Comparison of ENCODE assay signal across 15 cellular contexts in genomic region chr9:129895376-129896268, GRCh38.
A peak's percentile ranks its signal among the peaks of the same experiment; 100 is the strongest.
DNase-seq lines count a peak whose midpoint lies in the region; ATAC-seq and TF ChIP-seq lines count a peak whose summit lies in the region.
"Had no signal": no experiment of that assay in that cellular context is flagged by ENCODE, and none has a peak within 500 bp of the region (broad histone marks: within the 10 kb centered on the region; RNA-seq: fewer than 3 reads in every experiment).

No MANE protein-coding gene starts in this region.

- peak overlapping the region; percentile 68 to 77 (median 74) for H3K4me3 Mint-ChIP-seq in CD4-positive, CD25-positive, alpha-beta regulatory T cell
- H3K4me3 Mint-ChIP-seq in activated T-helper 17 cell treated with anti-CD3 and anti-CD28 coated beads, Interleukin-2, amount 50 U/mL, for 72 hours, result peak overlapping the region; percentile 84
- H3K4me3 Mint-ChIP-seq in immature natural killer cell, result peak overlapping the region in 2 of 5 donors; percentile 9 to 37

- H3K27me3 Mint-ChIP-seq in CD4-positive, CD25-positive, alpha-beta regulatory T cell, result peaks cover 4% of the 10 kb centered on the region
- no peaks in the 10 kb centered on the region for H3K27me3 Mint-ChIP-seq in activated T-helper 17 cell treated with anti-CD3 and anti-CD28 coated beads, Interleukin-2, amount 50 U/mL, for 72 hours
- H3K27me3 Mint-ChIP-seq in immature natural killer cell (ENCODE audit: low read depth in 3 of 3), result peaks cover 1 to 27% (median 20%) of the 10 kb centered on the region in 3 donors

- peaks cover 52% of the 10 kb centered on the region for H3K36me3 Mint-ChIP-seq in CD4-positive, CD25-positive, alpha-beta regulatory T cell
- peaks cover 100% of the 10 kb centered on the region for H3K36me3 Mint-ChIP-seq in activated T-helper 17 cell treated with anti-CD3 and anti-CD28 coated beads, Interleukin-2, amount 50 U/mL, for 72 hours (ENCODE audit: low read depth)
- peaks cover 25 to 39% (median 31%) of the 10 kb centered on the region in 3 donors for H3K36me3 Mint-ChIP-seq in immature natural killer cell

- peak overlapping the region; percentile 56 for H3K4me3 ChIP-seq in CD4-positive, CD25-positive, alpha-beta regulatory T cell (ENCODE audit: low read depth, low read length)
- H3K4me3 ChIP-seq in right atrium auricular region, result no peak overlapping the region
- H3K4me3 ChIP-seq: BLaER1, coronary artery had no signal

- DNase-seq in CD4-positive, CD25-positive, alpha-beta regulatory T cell, result peak; percentile 50 to 65 (median 62)
- peak; percentile 64 for DNase-seq in NAMALWA (ENCODE audit: low spot score)
- DNase-seq in immature natural killer cell, result no peak
- DNase-seq in AML-193 (lab: John Stamatoyannopoulos, UW), result no peak
- no peak for DNase-seq in right atrium auricular region (ENCODE audit: low spot score)
- DNase-seq in left cardiac atrium, result no peak
- DNase-seq: foreskin fibroblast, GDM1, kidney glomerular epithelial cell, NCI-H2171 treated with DMSO at 0.1 percent for 48 hours, small intestine had no signal

- ATAC-seq in CD4-positive, CD25-positive, alpha-beta regulatory T cell (ENCODE audit: low read depth in 2 of 2), result peak; percentile 23 to 32
- no peak for ATAC-seq in activated T-helper 17 cell treated with anti-CD3 and anti-CD28 coated beads, Interleukin-2, amount 50 U/mL, for 72 hours (replicated peaks)
- no peak for ATAC-seq in GM21515 (IDR thresholded peaks at IDR 0.05; ENCODE audit: unreplicated experiment)
- no peak for ATAC-seq in left cardiac atrium

- peak overlapping the region; percentile 94 to 100 (median 97) for H3K27ac Mint-ChIP-seq in CD4-positive, CD25-positive, alpha-beta regulatory T cell
- H3K27ac Mint-ChIP-seq in activated T-helper 17 cell treated with anti-CD3 and anti-CD28 coated beads, Interleukin-2, amount 50 U/mL, for 72 hours, result peak overlapping the region; percentile 97
- H3K27ac Mint-ChIP-seq in immature natural killer cell, result peak overlapping the region; percentile 77 to 94 (median 90)

- intact Hi-C loops in left cardiac atrium (cut with DNase I), result no loop called here

- no peaks in the 10 kb centered on the region for H3K9me3 ChIP-seq in CD4-positive, CD25-positive, alpha-beta regulatory T cell (ENCODE audit: control insufficient read depth in 2 of 2, low read length in 2 of 2)
- H3K9me3 ChIP-seq in right atrium auricular region, result no peaks in the 10 kb centered on the region
- H3K9me3 ChIP-seq: BLaER1 had no signal

- TF ChIP-seq CTCF in right atrium auricular region (IDR thresholded peaks at IDR 0.05), result no peak

- H3K4me1 ChIP-seq in CD4-positive, CD25-positive, alpha-beta regulatory T cell (ENCODE audit: control insufficient read depth, insufficient read depth, low read length, poor library complexity, severe bottlenecking), result peaks cover 55% of the 10 kb centered on the region
- peaks cover 0 to 6% of the 10 kb centered on the region in 2 donors for H3K4me1 ChIP-seq in right atrium auricular region

- peaks cover 0 to 3% (median 0%) of the 10 kb centered on the region in 7 donors for H3K9me3 Mint-ChIP-seq in CD4-positive, CD25-positive, alpha-beta regulatory T cell
- no peaks in the 10 kb centered on the region for H3K9me3 Mint-ChIP-seq in activated T-helper 17 cell treated with anti-CD3 and anti-CD28 coated beads, Interleukin-2, amount 50 U/mL, for 72 hours
- H3K9me3 Mint-ChIP-seq in immature natural killer cell, result no peaks in the 10 kb centered on the region

- H3K36me3 ChIP-seq in CD4-positive, CD25-positive, alpha-beta regulatory T cell (ENCODE audit: control insufficient read depth, insufficient read depth, low read length), result peaks cover 59% of the 10 kb centered on the region
- H3K36me3 ChIP-seq in right atrium auricular region, result peaks cover 32% of the 10 kb centered on the region

- H3K27me3 ChIP-seq in CD4-positive, CD25-positive, alpha-beta regulatory T cell (ENCODE audit: control insufficient read depth, insufficient read depth, low read length), result no peaks in the 10 kb centered on the region
- no peaks in the 10 kb centered on the region for H3K27me3 ChIP-seq in right atrium auricular region
- H3K27me3 ChIP-seq: BLaER1 had no signal

- peak overlapping the region; percentile 99 for H3K27ac ChIP-seq in CD4-positive, CD25-positive, alpha-beta regulatory T cell (ENCODE audit: insufficient read depth, low read length, poor library complexity, severe bottlenecking)
- H3K27ac ChIP-seq in right atrium auricular region, result no peak overlapping the region
- H3K27ac ChIP-seq: BLaER1, coronary artery had no signal

- peaks cover 24 to 75% (median 51%) of the 10 kb centered on the region in 4 donors for H3K4me1 Mint-ChIP-seq in CD4-positive, CD25-positive, alpha-beta regulatory T cell
- H3K4me1 Mint-ChIP-seq in activated T-helper 17 cell treated with anti-CD3 and anti-CD28 coated beads, Interleukin-2, amount 50 U/mL, for 72 hours, result peaks cover 56% of the 10 kb centered on the region
- peaks cover 61 to 64% of the 10 kb centered on the region in 2 donors for H3K4me1 Mint-ChIP-seq in immature natural killer cell

Comparison
In these comparisons a context has a peak if more than half of its experiments do, and no peak if none do; other contexts are left out.
1. ATAC-seq: peak in CD4-positive, CD25-positive, alpha-beta regulatory T cell (2 of 2); none in activated T-helper 17 cell treated with anti-CD3 and anti-CD28 coated beads, Interleukin-2, amount 50 U/mL, for 72 hours (single experiment), GM21515 (single experiment) and left cardiac atrium (0 of 2).
2. DNase-seq: peak in CD4-positive, CD25-positive, alpha-beta regulatory T cell (3 of 3) and NAMALWA (single experiment); none in immature natural killer cell (0 of 3), AML-193 (0 of 2), right atrium auricular region (single experiment) and left cardiac atrium (single experiment).
3. Peak in every context shown above with its lines, with median percentiles within 50 percentile points of each other: H3K27ac Mint-ChIP-seq.